In the genomic region with DNA sequence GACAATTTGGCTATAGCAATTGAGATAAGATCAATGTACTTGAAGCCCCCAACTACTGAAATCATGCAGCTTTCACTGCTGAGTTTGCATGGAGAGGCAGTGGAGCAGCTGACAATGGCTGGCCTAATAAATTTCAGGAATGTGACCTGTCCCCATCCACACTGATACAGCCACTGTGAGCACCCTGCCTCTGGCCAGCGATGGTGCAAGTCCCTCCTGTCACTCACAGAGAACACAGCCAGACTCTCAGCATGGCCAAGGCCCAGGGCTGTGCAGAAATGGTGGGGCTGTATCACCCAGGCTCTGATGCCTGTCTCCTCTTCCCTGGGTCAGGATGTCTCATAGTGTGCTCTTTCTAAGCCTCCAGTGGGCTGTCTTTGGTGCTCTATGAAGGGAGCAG, we compare ENCODE assay signal across 35 cellular contexts.
"Had no signal": no experiment of that assay in that cellular context is flagged by ENCODE, and none has a peak within 500 bp of the region (broad histone marks: within the 10 kb centered on the region; RNA-seq: fewer than 3 reads in every experiment).

No MANE protein-coding gene starts in this region.

- H3K4me3 Mint-ChIP-seq: activated B cell treated with CpG ODN at 0.5 μM for 24 hours; activated CD4-positive, alpha-beta memory T cell treated with anti-CD3 and anti-CD28 coated beads for 36 hours; activated naive CD4-positive, alpha-beta T cell treated with anti-CD3 and anti-CD28 coated beads, Interleukin-2, amount 10 ng/mL, durations not matched to agents 7 days and 5 days; activated naive CD8-positive, alpha-beta T cell; activated naive CD8-positive, alpha-beta T cell treated with anti-CD3 and anti-CD28 coated beads, Interleukin-2, amount 50 U/mL, for 24 hours had no signal

- H3K36me3 Mint-ChIP-seq: activated CD4-positive, alpha-beta memory T cell treated with anti-CD3 and anti-CD28 coated beads for 36 hours; activated naive CD4-positive, alpha-beta T cell treated with anti-CD3 and anti-CD28 coated beads, Interleukin-2, amount 10 ng/mL, durations not matched to agents 7 days and 5 days; activated naive CD8-positive, alpha-beta T cell had no signal

- H3K27me3 ChIP-seq: brain microvascular endothelial cell, MG63 had no signal

- H2AFZ ChIP-seq: PC-9 had no signal

- H3K36me3 ChIP-seq: brain microvascular endothelial cell, MG63 had no signal

- DNase-seq: activated B cell treated with CpG ODN at 0.5 μM for 24 hours; activated CD4-positive, alpha-beta memory T cell treated with anti-CD3 and anti-CD28 coated beads for 36 hours; activated CD4-positive, alpha-beta T cell treated with anti-CD3 and anti-CD28 coated beads for 4 hours; activated CD4-positive, alpha-beta T cell treated with anti-CD3 and anti-CD28 coated beads, Interleukin-2, amount 50 U/mL, for 1 hour; activated CD4-positive, CD25-positive, alpha-beta regulatory T cell treated with anti-CD3 and anti-CD28 coated beads, Interleukin-2, amount 50 U/mL, for 72 hours; activated CD8-positive, alpha-beta memory T cell treated with anti-CD3 and anti-CD28 coated beads, Interleukin-2, amount 50 U/mL, for 4 hours; activated effector memory CD4-positive, alpha-beta T cell treated with Interleukin-2 at 50 U/mL for 16 hours; activated naive CD4-positive, alpha-beta T cell treated with anti-CD3 and anti-CD28 coated beads, Interleukin-2, amount 10 ng/mL, durations not matched to agents 7 days and 5 days; activated naive CD8-positive, alpha-beta T cell treated with anti-CD3 and anti-CD28 coated beads, Interleukin-2, amount 50 U/mL, for 24 hours; activated T-cell treated with anti-CD3 and anti-CD28 coated beads for 4 hours; activated T-cell treated with anti-CD3 and anti-CD28 coated beads, Interleukin-2, amount 50 U/mL, for 48 hours; anterior cingulate cortex; brain microvascular endothelial cell; Kasumi-1; KG1; MG63; NCI-H1048; NCI-H1105 treated with DMSO at 0.1 percent for 48 hours; NCI-H1436; NCI-H1694; NCI-H1930; NCI-H2081 treated with DMSO at 0.1 percent for 48 hours; NCI-H345; NCI-H524 treated with DMSO at 0.1 percent for 48 hours; NK-92 treated with Interleukin-12 subunit alpha and Interleukin-12 subunit beta, amount 100 ng/mL, for 24 hours; PC-9; SIG-M5; SW 1271; T-helper 1 cell; T-helper 2 cell; T-helper 9 cell had no signal

- H3K4me2 ChIP-seq: PC-9 had no signal

- H3K4me3 ChIP-seq: MG63, PC-9 had no signal

- H3K9me3 Mint-ChIP-seq: activated B cell treated with CpG ODN at 0.5 μM for 24 hours; activated CD4-positive, alpha-beta memory T cell treated with anti-CD3 and anti-CD28 coated beads for 36 hours; activated naive CD4-positive, alpha-beta T cell treated with anti-CD3 and anti-CD28 coated beads, Interleukin-2, amount 10 ng/mL, durations not matched to agents 7 days and 5 days; activated naive CD8-positive, alpha-beta T cell treated with anti-CD3 and anti-CD28 coated beads, Interleukin-2, amount 50 U/mL, for 24 hours had no signal

- H3K27ac ChIP-seq: brain microvascular endothelial cell, PC-9, RWPE1, VCaP had no signal

- H3K9me3 ChIP-seq: MG63 had no signal

- H3K27ac Mint-ChIP-seq: activated B cell treated with CpG ODN at 0.5 μM for 24 hours; activated CD4-positive, alpha-beta memory T cell treated with anti-CD3 and anti-CD28 coated beads for 36 hours; activated naive CD4-positive, alpha-beta T cell treated with anti-CD3 and anti-CD28 coated beads, Interleukin-2, amount 10 ng/mL, durations not matched to agents 7 days and 5 days; activated naive CD8-positive, alpha-beta T cell; activated naive CD8-positive, alpha-beta T cell treated with anti-CD3 and anti-CD28 coated beads, Interleukin-2, amount 50 U/mL, for 24 hours had no signal

- ATAC-seq: activated naive CD8-positive, alpha-beta T cell treated with anti-CD3 and anti-CD28 coated beads, Interleukin-2, amount 50 U/mL, for 24 hours; Right ventricle myocardium inferior had no signal
